Comparison of ENCODE assay signal across 2 cellular contexts in the genomic region with DNA sequence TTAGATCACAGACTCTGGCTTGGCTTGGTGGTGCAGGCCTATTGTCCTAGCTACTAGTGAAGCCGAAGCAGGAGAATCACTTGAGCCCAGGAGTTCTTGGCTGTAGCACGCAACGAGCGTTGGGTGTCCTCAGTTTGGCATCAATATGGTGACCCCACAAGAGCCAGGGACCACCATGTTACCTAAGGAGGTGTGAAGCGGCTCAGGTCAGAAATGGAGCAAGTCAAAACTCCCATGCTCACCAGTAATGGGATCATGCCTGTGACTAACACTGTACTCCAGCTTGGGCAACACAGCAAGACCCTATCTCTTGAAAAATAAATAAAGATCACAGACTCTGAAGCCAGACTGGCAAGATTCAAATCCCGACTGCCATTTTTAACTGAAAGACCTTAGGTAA.
A peak's percentile ranks its signal among the peaks of the same experiment; 100 is the strongest.
TF ChIP-seq lines count a peak whose summit lies in the region.

No MANE protein-coding gene starts in this region.

TF ChIP-seq in HepG2, 621 proteins besides CTCF, POLR2A, EP300 and RAD21:
- TF ChIP-seq, protein P1, sequence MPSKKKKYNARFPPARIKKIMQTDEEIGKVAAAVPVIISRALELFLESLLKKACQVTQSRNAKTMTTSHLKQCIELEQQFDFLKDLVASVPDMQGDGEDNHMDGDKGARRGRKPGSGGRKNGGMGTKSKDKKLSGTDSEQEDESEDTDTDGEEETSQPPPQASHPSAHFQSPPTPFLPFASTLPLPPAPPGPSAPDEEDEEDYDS (CRISPR knock-in tag; IDR thresholded peaks at IDR 0.05): no peak
- TF ChIP-seq GZF1 (CRISPR knock-in tag; IDR thresholded peaks at IDR 0.05) (no peak), ZNF121 (CRISPR knock-in tag; IDR thresholded peaks at IDR 0.05) (peak; percentile 55; the same call in 1 of the 2 replicates), RAD51 (IDR thresholded peaks at IDR 0.05; ENCODE audit: borderline replicate concordance) (no peak), MEIS1 (CRISPR knock-in tag; IDR thresholded peaks at IDR 0.05; ENCODE audit: borderline replicate concordance) (no peak)
TF ChIP-seq in HepG2: peak in this region for 1.

TF ChIP-seq in H1, 55 proteins besides CTCF, POLR2A, EP300 and RAD21:
- TF ChIP-seq NRF1 (IDR thresholded peaks at IDR 0.05; ENCODE audit: low read depth, low read length) (no peak), TAF1 (IDR thresholded peaks at IDR 0.05; ENCODE audit: low read depth, low read length) (no peak), POU5F1 (IDR thresholded peaks at IDR 0.05; ENCODE audit: low read depth, low read length) (no peak), CBX5 (IDR thresholded peaks at IDR 0.05; ENCODE audit: low read depth, low read length) (no peak), RFX5 (IDR thresholded peaks at IDR 0.05; ENCODE audit: borderline replicate concordance, low read depth, low read length) (no peak), BACH1 (IDR thresholded peaks at IDR 0.05; ENCODE audit: low read length) (no peak), CHD2 (IDR thresholded peaks at IDR 0.05; ENCODE audit: low read length) (no peak), PHF8 (conservative IDR thresholded peaks at IDR 0.05; ENCODE audit: low read depth, low read length) (no peak), BRCA1 (IDR thresholded peaks at IDR 0.05; ENCODE audit: low read depth, low read length) (no peak), ASH2L (IDR thresholded peaks at IDR 0.05; ENCODE audit: low read length) (no peak), BCL11A (IDR thresholded peaks at IDR 0.05; ENCODE audit: low read depth in 2 of 2, low read length in 2 of 2) (no peak)
- TF ChIP-seq, protein P2, sequence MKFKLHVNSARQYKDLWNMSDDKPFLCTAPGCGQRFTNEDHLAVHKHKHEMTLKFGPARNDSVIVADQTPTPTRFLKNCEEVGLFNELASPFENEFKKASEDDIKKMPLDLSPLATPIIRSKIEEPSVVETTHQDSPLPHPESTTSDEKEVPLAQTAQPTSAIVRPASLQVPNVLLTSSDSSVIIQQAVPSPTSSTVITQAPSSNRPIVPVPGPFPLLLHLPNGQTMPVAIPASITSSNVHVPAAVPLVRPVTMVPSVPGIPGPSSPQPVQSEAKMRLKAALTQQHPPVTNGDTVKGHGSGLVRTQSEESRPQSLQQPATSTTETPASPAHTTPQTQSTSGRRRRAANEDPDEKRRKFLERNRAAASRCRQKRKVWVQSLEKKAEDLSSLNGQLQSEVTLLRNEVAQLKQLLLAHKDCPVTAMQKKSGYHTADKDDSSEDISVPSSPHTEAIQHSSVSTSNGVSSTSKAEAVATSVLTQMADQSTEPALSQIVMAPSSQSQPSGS (IDR thresholded peaks at IDR 0.05; ENCODE audit: low read length): no peak
- TF ChIP-seq, protein P3, sequence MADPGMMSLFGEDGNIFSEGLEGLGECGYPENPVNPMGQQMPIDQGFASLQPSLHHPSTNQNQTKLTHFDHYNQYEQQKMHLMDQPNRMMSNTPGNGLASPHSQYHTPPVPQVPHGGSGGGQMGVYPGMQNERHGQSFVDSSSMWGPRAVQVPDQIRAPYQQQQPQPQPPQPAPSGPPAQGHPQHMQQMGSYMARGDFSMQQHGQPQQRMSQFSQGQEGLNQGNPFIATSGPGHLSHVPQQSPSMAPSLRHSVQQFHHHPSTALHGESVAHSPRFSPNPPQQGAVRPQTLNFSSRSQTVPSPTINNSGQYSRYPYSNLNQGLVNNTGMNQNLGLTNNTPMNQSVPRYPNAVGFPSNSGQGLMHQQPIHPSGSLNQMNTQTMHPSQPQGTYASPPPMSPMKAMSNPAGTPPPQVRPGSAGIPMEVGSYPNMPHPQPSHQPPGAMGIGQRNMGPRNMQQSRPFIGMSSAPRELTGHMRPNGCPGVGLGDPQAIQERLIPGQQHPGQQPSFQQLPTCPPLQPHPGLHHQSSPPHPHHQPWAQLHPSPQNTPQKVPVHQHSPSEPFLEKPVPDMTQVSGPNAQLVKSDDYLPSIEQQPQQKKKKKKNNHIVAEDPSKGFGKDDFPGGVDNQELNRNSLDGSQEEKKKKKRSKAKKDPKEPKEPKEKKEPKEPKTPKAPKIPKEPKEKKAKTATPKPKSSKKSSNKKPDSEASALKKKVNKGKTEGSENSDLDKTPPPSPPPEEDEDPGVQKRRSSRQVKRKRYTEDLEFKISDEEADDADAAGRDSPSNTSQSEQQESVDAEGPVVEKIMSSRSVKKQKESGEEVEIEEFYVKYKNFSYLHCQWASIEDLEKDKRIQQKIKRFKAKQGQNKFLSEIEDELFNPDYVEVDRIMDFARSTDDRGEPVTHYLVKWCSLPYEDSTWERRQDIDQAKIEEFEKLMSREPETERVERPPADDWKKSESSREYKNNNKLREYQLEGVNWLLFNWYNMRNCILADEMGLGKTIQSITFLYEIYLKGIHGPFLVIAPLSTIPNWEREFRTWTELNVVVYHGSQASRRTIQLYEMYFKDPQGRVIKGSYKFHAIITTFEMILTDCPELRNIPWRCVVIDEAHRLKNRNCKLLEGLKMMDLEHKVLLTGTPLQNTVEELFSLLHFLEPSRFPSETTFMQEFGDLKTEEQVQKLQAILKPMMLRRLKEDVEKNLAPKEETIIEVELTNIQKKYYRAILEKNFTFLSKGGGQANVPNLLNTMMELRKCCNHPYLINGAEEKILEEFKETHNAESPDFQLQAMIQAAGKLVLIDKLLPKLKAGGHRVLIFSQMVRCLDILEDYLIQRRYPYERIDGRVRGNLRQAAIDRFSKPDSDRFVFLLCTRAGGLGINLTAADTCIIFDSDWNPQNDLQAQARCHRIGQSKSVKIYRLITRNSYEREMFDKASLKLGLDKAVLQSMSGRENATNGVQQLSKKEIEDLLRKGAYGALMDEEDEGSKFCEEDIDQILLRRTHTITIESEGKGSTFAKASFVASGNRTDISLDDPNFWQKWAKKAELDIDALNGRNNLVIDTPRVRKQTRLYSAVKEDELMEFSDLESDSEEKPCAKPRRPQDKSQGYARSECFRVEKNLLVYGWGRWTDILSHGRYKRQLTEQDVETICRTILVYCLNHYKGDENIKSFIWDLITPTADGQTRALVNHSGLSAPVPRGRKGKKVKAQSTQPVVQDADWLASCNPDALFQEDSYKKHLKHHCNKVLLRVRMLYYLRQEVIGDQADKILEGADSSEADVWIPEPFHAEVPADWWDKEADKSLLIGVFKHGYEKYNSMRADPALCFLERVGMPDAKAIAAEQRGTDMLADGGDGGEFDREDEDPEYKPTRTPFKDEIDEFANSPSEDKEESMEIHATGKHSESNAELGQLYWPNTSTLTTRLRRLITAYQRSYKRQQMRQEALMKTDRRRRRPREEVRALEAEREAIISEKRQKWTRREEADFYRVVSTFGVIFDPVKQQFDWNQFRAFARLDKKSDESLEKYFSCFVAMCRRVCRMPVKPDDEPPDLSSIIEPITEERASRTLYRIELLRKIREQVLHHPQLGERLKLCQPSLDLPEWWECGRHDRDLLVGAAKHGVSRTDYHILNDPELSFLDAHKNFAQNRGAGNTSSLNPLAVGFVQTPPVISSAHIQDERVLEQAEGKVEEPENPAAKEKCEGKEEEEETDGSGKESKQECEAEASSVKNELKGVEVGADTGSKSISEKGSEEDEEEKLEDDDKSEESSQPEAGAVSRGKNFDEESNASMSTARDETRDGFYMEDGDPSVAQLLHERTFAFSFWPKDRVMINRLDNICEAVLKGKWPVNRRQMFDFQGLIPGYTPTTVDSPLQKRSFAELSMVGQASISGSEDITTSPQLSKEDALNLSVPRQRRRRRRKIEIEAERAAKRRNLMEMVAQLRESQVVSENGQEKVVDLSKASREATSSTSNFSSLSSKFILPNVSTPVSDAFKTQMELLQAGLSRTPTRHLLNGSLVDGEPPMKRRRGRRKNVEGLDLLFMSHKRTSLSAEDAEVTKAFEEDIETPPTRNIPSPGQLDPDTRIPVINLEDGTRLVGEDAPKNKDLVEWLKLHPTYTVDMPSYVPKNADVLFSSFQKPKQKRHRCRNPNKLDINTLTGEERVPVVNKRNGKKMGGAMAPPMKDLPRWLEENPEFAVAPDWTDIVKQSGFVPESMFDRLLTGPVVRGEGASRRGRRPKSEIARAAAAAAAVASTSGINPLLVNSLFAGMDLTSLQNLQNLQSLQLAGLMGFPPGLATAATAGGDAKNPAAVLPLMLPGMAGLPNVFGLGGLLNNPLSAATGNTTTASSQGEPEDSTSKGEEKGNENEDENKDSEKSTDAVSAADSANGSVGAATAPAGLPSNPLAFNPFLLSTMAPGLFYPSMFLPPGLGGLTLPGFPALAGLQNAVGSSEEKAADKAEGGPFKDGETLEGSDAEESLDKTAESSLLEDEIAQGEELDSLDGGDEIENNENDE (IDR thresholded peaks at IDR 0.05; ENCODE audit: insufficient replicate concordance, low read length): no peak
